ENCODE assay signal across 25 cellular contexts in genomic region chr6:14738497-14738896, GRCh38.
A peak's percentile ranks its signal among the peaks of the same experiment; 100 is the strongest.
DNase-seq lines count a peak whose midpoint lies in the region; ATAC-seq, FAIRE-seq and TF ChIP-seq lines count a peak whose summit lies in the region.
"Had no signal": no experiment of that assay in that cellular context is flagged by ENCODE, and none has a peak within 500 bp of the region (broad histone marks: within the 10 kb centered on the region; RNA-seq: fewer than 3 reads in every experiment).

No MANE protein-coding gene starts in this region.

- 87 to 98% (median 95%) methylated on average over 2 of the region's 2 CpGs for WGBS in stomach, 5 donors

- H3K4me2 ChIP-seq in BLaER1, result peak overlapping the region; percentile 74
- H3K4me2 ChIP-seq: GM23338 had no signal

- ATAC-seq in activated CD4-positive, alpha-beta T cell treated with anti-CD3 and anti-CD28 coated beads for 36 hours, result no peak
- no peak for ATAC-seq in activated T-helper 17 cell treated with anti-CD3 and anti-CD28 coated beads, Interleukin-2, amount 50 U/mL, for 72 hours (replicated peaks)
- ATAC-seq: body of pancreas, GM23338, left lung had no signal

- H3K36me3 Mint-ChIP-seq in activated CD4-positive, alpha-beta T cell treated with anti-CD3 and anti-CD28 coated beads for 36 hours (ENCODE audit: low read depth), result peaks cover 33% of the 10 kb centered on the region
- peaks cover 50% of the 10 kb centered on the region for H3K36me3 Mint-ChIP-seq in activated T-helper 17 cell treated with anti-CD3 and anti-CD28 coated beads, Interleukin-2, amount 50 U/mL, for 72 hours (ENCODE audit: low read depth)
- no peaks in the 10 kb centered on the region for H3K36me3 Mint-ChIP-seq in osteocyte (ENCODE audit: unreplicated experiment)

- peak overlapping the region; percentile 84 for H3K27ac Mint-ChIP-seq in activated CD4-positive, alpha-beta T cell treated with anti-CD3 and anti-CD28 coated beads for 36 hours
- H3K27ac Mint-ChIP-seq in activated T-helper 17 cell treated with anti-CD3 and anti-CD28 coated beads, Interleukin-2, amount 50 U/mL, for 72 hours, result peak overlapping the region; percentile 100
- peak overlapping the region; percentile 66 for H3K27ac Mint-ChIP-seq in osteocyte (ENCODE audit: unreplicated experiment)
- H3K27ac Mint-ChIP-seq: CD8-positive, alpha-beta memory T cell; GM23338 had no signal

- no peaks in the 10 kb centered on the region for H3K36me3 ChIP-seq in BLaER1
- H3K36me3 ChIP-seq in stomach, result no peaks in the 10 kb centered on the region
- H3K36me3 ChIP-seq: adrenal gland, left lung had no signal

- TF ChIP-seq CTCF in osteocyte (IDR thresholded peaks at IDR 0.05), result no peak
- no peak for TF ChIP-seq CTCF in stomach (IDR thresholded peaks at IDR 0.05)

- no peak overlapping the region for H3K9ac ChIP-seq in BLaER1

- H3K4me1 ChIP-seq in BLaER1, result peaks cover 79% of the 10 kb centered on the region
- H3K4me1 ChIP-seq in stomach, result peaks cover 0 to 21% (median 7%) of the 10 kb centered on the region in 4 donors
- H3K4me1 ChIP-seq: body of pancreas had no signal

- no peak for FAIRE-seq in RCC 7860 (lab: Jason Lieb, UNC)
- FAIRE-seq: endothelial cell of umbilical vein had no signal

- no peaks in the 10 kb centered on the region for H3K27me3 Mint-ChIP-seq in activated CD4-positive, alpha-beta T cell treated with anti-CD3 and anti-CD28 coated beads for 36 hours
- H3K27me3 Mint-ChIP-seq in activated T-helper 17 cell treated with anti-CD3 and anti-CD28 coated beads, Interleukin-2, amount 50 U/mL, for 72 hours, result no peaks in the 10 kb centered on the region
- H3K27me3 Mint-ChIP-seq in osteocyte (ENCODE audit: unreplicated experiment), result no peaks in the 10 kb centered on the region

- no peak for TF ChIP-seq EP300 in stomach (IDR thresholded peaks at IDR 0.05)

- CTCF ChIA-PET in activated CD4-positive, alpha-beta T cell treated with anti-CD3 and anti-CD28 coated beads for 36 hours (lab: Charles Lee), result interaction anchor here (1.4 kb wide), 1 partner anchor 27 kb away, joined by 3 read pairs; no protein-coding TSS in a partner anchor

- POLR2A ChIA-PET in activated CD4-positive, alpha-beta T cell treated with anti-CD3 and anti-CD28 coated beads for 36 hours (lab: Charles Lee), result interaction anchor here (1.2 kb wide), 1 partner anchor 9 kb away, joined by 3 read pairs; no protein-coding TSS in a partner anchor

- peaks cover 93% of the 10 kb centered on the region for H3K4me1 Mint-ChIP-seq in activated CD4-positive, alpha-beta T cell treated with anti-CD3 and anti-CD28 coated beads for 36 hours
- peaks cover 69% of the 10 kb centered on the region for H3K4me1 Mint-ChIP-seq in activated T-helper 17 cell treated with anti-CD3 and anti-CD28 coated beads, Interleukin-2, amount 50 U/mL, for 72 hours
- H3K4me1 Mint-ChIP-seq in osteocyte (ENCODE audit: unreplicated experiment), result peaks cover 41% of the 10 kb centered on the region
- H3K4me1 Mint-ChIP-seq: GM23338 had no signal

- DNase-seq in activated CD4-positive, alpha-beta T cell treated with anti-CD3 and anti-CD28 coated beads for 36 hours, result no peak
- no peak for DNase-seq in activated CD4-positive, alpha-beta T cell treated with anti-CD3 and anti-CD28 coated beads for 48 hours
- DNase-seq in osteocyte (ENCODE audit: extremely low spot score, unreplicated experiment), result no peak
- DNase-seq in RCC 7860 (ENCODE audit: low spot score), result no peak
- DNase-seq in islet precursor cell, result no peak
- no peak for DNase-seq in stomach
- DNase-seq: activated CD4-positive, alpha-beta T cell treated with anti-CD3 and anti-CD28 coated beads for 1 hour; body of pancreas; CD8-positive, alpha-beta memory T cell; DMS 273 treated with DMSO at 0.1 percent for 48 hours; hypothalamus; immature natural killer cell; Kasumi-1; left lung; NCI-H446; NCI-H82; occipital lobe; RPMI8226 had no signal

- H3K27me3 ChIP-seq in BLaER1 (no peaks in the 10 kb centered on the region), stomach (no peaks in the 10 kb centered on the region)
- H3K27me3 ChIP-seq: adrenal gland, body of pancreas, left lung had no signal

- H3K9me3 ChIP-seq in BLaER1 (peaks cover 27% of the 10 kb centered on the region), stomach (no peaks in the 10 kb centered on the region)
- H3K9me3 ChIP-seq: adrenal gland, body of pancreas, left lung had no signal

- H3K27ac ChIP-seq in BLaER1 (peak overlapping the region; percentile 63), stomach (no peak overlapping the region)
- H3K27ac ChIP-seq: 22Rv1, adrenal gland, body of pancreas had no signal

- H3K9me3 Mint-ChIP-seq in activated CD4-positive, alpha-beta T cell treated with anti-CD3 and anti-CD28 coated beads for 36 hours (ENCODE audit: low read depth), result peaks cover 16% of the 10 kb centered on the region
- H3K9me3 Mint-ChIP-seq in activated T-helper 17 cell treated with anti-CD3 and anti-CD28 coated beads, Interleukin-2, amount 50 U/mL, for 72 hours, result peaks cover 14% of the 10 kb centered on the region
- H3K9me3 Mint-ChIP-seq in osteocyte (ENCODE audit: unreplicated experiment), result peaks cover 3% of the 10 kb centered on the region
- H3K9me3 Mint-ChIP-seq: GM23338 had no signal

- no peak for TF ChIP-seq POLR2A in stomach (IDR thresholded peaks at IDR 0.05)

- H3K4me3 Mint-ChIP-seq in activated CD4-positive, alpha-beta T cell treated with anti-CD3 and anti-CD28 coated beads for 36 hours, result no peak overlapping the region
- H3K4me3 Mint-ChIP-seq in activated T-helper 17 cell treated with anti-CD3 and anti-CD28 coated beads, Interleukin-2, amount 50 U/mL, for 72 hours, result peak overlapping the region; percentile 78
- no peak overlapping the region for H3K4me3 Mint-ChIP-seq in osteocyte (ENCODE audit: unreplicated experiment)
- H3K4me3 Mint-ChIP-seq: CD8-positive, alpha-beta memory T cell; GM23338; immature natural killer cell; T-helper 1 cell treated with Interleukin-12 subunit alpha and Interleukin-12 subunit beta and Interleukin-4 antibody, amounts not matched to agents 30 μg/mL and 1 μg/mL, for 36 hours had no signal

- H4K20me1 ChIP-seq in BLaER1, result no peaks in the 10 kb centered on the region

- intact Hi-C loops in activated CD4-positive, alpha-beta T cell treated with anti-CD3 and anti-CD28 coated beads for 36 hours (cut with DNase I, micrococcal nuclease), result loop anchor here in 1 of 2 experiments (10.0 kb wide), 2 partner anchors 1036 to 1284 kb away; no protein-coding TSS in a partner anchor
- intact Hi-C loops in stomach (cut with DNase I; ENCODE audit: low total_unique reads), result no loop called here

- H3K4me3 ChIP-seq in BLaER1 (no peak overlapping the region), stomach (no peak overlapping the region)
- H3K4me3 ChIP-seq: adrenal gland, body of pancreas, GM23338, left lung had no signal
